Comparison of ENCODE assay signal across 21 cellular contexts in the genomic region with DNA sequence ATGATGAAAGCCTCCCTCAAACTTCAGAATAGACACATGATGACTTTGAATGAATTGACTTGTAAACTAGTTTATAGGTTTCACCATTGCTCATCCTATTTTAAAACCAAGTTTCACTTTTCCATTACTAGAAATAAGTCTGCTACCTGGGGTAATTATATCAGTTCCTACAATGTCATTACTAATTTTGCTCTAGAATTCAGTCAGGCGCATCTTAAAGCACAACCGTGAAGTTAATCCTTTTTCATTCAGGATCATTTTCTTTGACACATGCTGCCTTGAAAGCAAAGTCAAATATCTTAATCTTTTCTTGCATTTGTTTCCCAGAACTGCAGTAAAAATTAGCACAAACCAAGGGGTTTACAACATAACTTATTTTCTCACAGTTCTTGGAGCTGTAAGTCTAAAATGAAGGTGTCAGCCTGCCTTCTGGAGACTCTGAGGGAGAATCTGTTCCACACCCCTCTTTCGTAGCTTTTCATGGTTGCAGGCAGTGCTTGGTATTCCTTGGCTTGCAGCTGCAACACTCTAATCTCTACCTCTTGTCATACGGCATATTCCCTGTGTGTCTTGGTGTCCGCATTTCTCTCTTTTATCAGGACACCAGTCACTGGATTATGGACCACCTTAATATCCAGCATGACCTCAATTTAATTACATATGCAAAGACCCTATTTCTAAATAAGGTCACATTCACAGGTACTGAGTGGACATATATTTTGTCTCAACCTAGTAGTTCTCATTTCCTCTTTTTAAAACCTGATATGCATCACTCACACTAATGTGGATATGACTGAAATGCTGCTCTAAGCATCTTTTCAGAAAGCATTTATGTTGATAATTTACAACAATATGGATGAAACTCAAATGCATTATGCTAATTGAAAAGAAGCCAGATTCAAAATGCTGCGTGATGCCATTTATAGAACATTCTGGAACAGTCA.
DNase-seq lines count a peak whose midpoint lies in the region; ATAC-seq, FAIRE-seq and TF ChIP-seq lines count a peak whose summit lies in the region.
"Had no signal": no experiment of that assay in that cellular context is flagged by ENCODE, and none has a peak within 500 bp of the region (broad histone marks: within the 10 kb centered on the region; RNA-seq: fewer than 3 reads in every experiment).

No MANE protein-coding gene starts in this region.

- no peak overlapping the region for H3K4me3 Mint-ChIP-seq in natural killer cell treated with Interleukin-12 subunit alpha and Interleukin-12 subunit beta and Interleukin-15 and Interleukin-18, amount 100 ng/mL, for 72 hours
- H3K4me3 Mint-ChIP-seq: activated B cell treated with CpG ODN at 0.5 μM for 24 hours; CD4-positive, CD25-positive, alpha-beta regulatory T cell; mesothelial cell of epicardium; neural crest cell had no signal

- no peak overlapping the region for H3K4me3 ChIP-seq in SK-N-MC
- H3K4me3 ChIP-seq: adrenal gland, dorsolateral prefrontal cortex, gastroesophageal sphincter, right atrium auricular region had no signal

- H3K27me3 Mint-ChIP-seq in natural killer cell treated with Interleukin-12 subunit alpha and Interleukin-12 subunit beta and Interleukin-15 and Interleukin-18, amount 100 ng/mL, for 72 hours: no peaks in the 10 kb centered on the region
- H3K27me3 Mint-ChIP-seq: activated B cell treated with CpG ODN at 0.5 μM for 24 hours had no signal

- H3K4me1 Mint-ChIP-seq in natural killer cell treated with Interleukin-12 subunit alpha and Interleukin-12 subunit beta and Interleukin-15 and Interleukin-18, amount 100 ng/mL, for 72 hours (ENCODE audit: low read depth in 2 of 2): no peaks in the 10 kb centered on the region
- H3K4me1 Mint-ChIP-seq: activated B cell treated with CpG ODN at 0.5 μM for 24 hours; CD4-positive, CD25-positive, alpha-beta regulatory T cell; neural crest cell had no signal

- in situ Hi-C loops in GM13976 (cut with MboI; ENCODE audit: low sequenced_read_pairs, unreplicated experiment): no loop called here

- no peak overlapping the region for H3K27ac Mint-ChIP-seq in natural killer cell treated with Interleukin-12 subunit alpha and Interleukin-12 subunit beta and Interleukin-15 and Interleukin-18, amount 100 ng/mL, for 72 hours
- H3K27ac Mint-ChIP-seq: activated B cell treated with CpG ODN at 0.5 μM for 24 hours; CD4-positive, CD25-positive, alpha-beta regulatory T cell had no signal

- H3K9me3 Mint-ChIP-seq in natural killer cell treated with Interleukin-12 subunit alpha and Interleukin-12 subunit beta and Interleukin-15 and Interleukin-18, amount 100 ng/mL, for 72 hours: peaks cover 11% of the 10 kb centered on the region
- H3K9me3 Mint-ChIP-seq: neural crest cell had no signal

- no peak overlapping the region for H3K9ac ChIP-seq in SK-N-MC (ENCODE audit: insufficient read length)

- peak; percentile 72 for ATAC-seq in GM19395 (IDR thresholded peaks at IDR 0.05; ENCODE audit: unreplicated experiment)
- peak; percentile 68 for ATAC-seq in HG02885 (IDR thresholded peaks at IDR 0.05; ENCODE audit: poor library complexity, unreplicated experiment)
- no peak for ATAC-seq in natural killer cell treated with Interleukin-12 subunit alpha and Interleukin-12 subunit beta and Interleukin-15 and Interleukin-18, amount 100 ng/mL, for 72 hours
- ATAC-seq: gastroesophageal sphincter; stimulated activated naive CD8-positive, alpha-beta T cell treated with anti-CD3 and anti-CD28 coated beads, Interleukin-15, Interleukin-2, amounts not matched to agents 100 U/mL and 50 U/mL, for 24 hours had no signal

- TF ChIP-seq CTCF in GM13976 (IDR thresholded peaks at IDR 0.05; ENCODE audit: borderline replicate concordance, control extremely low read depth, extremely low read depth, insufficient read depth, missing control alignments): no peak

- DNase-seq in GM12891 (ENCODE audit: insufficient read length, low spot score): no peak
- no peak for DNase-seq in SK-N-MC (ENCODE audit: low read depth, low spot score)
- DNase-seq in GM13976 (ENCODE audit: low spot score): no peak
- no peak for DNase-seq in NCI-H1092 (lab: John Stamatoyannopoulos, UW)
- DNase-seq in NCI-H187 (lab: John Stamatoyannopoulos, UW): no peak
- no peak for DNase-seq in natural killer cell treated with Interleukin-12 subunit alpha and Interleukin-12 subunit beta and Interleukin-15 and Interleukin-18, amount 100 ng/mL, for 72 hours (ENCODE audit: low spot score)
- DNase-seq: activated B cell treated with CpG ODN at 0.5 μM for 24 hours; adrenal gland; CD4-positive, CD25-positive, alpha-beta regulatory T cell; DMS153; erythroblast; NCI-H1417 treated with DMSO at 0.1 percent for 48 hours; stimulated activated CD4-positive, alpha-beta T cell treated with anti-CD3 and anti-CD28 coated beads, Interleukin-15, amount 100 ng/mL, for 24 hours; stimulated activated naive CD8-positive, alpha-beta T cell treated with anti-CD3 and anti-CD28 coated beads, Interleukin-15, Interleukin-2, amounts not matched to agents 100 U/mL and 50 U/mL, for 24 hours had no signal

- TF ChIP-seq POLR2A in GM12891 (IDR thresholded peaks at IDR 0.05; ENCODE audit: low read depth, low read length): no peak

- FAIRE-seq in GM12891 (lab: Jason Lieb, UNC): no peak

- H3K36me3 ChIP-seq in SK-N-MC (ENCODE audit: insufficient read depth, low read length): no peaks in the 10 kb centered on the region
- H3K36me3 ChIP-seq: adrenal gland, right atrium auricular region had no signal

- H3K9me3 ChIP-seq in SK-N-MC (ENCODE audit: low read depth, low read length): no peaks in the 10 kb centered on the region
- H3K9me3 ChIP-seq: adrenal gland, gastroesophageal sphincter had no signal

- H3K36me3 Mint-ChIP-seq in natural killer cell treated with Interleukin-12 subunit alpha and Interleukin-12 subunit beta and Interleukin-15 and Interleukin-18, amount 100 ng/mL, for 72 hours: no peaks in the 10 kb centered on the region
- H3K36me3 Mint-ChIP-seq: CD4-positive, CD25-positive, alpha-beta regulatory T cell; mesothelial cell of epicardium had no signal

- peak overlapping the region; percentile 12; the same call in 1 of the 2 replicates for H3K27ac ChIP-seq in SK-N-MC
- H3K27ac ChIP-seq: adrenal gland, gastroesophageal sphincter, right atrium auricular region had no signal

TF ChIP-seq in GM12891, 5 proteins besides CTCF, POLR2A, EP300 and RAD21:
- TF ChIP-seq SPI1 (IDR thresholded peaks at IDR 0.05; ENCODE audit: low read depth, low read length): peak; percentile 83
- TF ChIP-seq POLR2AphosphoS5 (IDR thresholded peaks at IDR 0.05; ENCODE audit: low read depth, low read length): no peak

Comparison
In these comparisons a context has a peak if more than half of its experiments do, and no peak if none do; other contexts are left out.
1. ATAC-seq: peak in GM19395 (single experiment) and HG02885 (single experiment); none in natural killer cell treated with Interleukin-12 subunit alpha and Interleukin-12 subunit beta and Interleukin-15 and Interleukin-18, amount 100 ng/mL, for 72 hours (0 of 2).